In the genomic region with DNA sequence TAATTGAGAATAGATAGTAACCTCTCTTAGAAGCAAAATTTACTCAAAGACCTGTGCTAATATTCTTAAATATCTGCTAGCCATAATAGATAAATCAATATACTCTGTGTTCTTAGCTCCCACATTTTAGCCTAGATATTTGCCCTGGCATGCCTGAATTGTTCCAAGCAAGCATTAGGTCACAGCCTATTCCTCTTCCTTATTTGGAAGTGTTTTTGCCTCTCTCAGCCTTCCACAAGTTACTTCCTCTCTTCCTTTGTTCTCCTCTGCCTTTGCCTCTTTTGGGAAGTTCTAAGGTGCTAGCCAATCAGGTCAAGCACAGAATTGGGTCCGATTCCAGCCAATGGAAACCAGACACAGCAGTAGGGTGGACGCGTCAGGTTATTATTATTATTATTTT, we compare ENCODE assay signal across 8 cellular contexts. TPM values are rescaled to one million over a fixed set of nuclear protein-coding genes. Genes with fewer than 3 reads are reported as not detected.
DNase-seq lines count a peak whose midpoint lies in the region; ATAC-seq, FAIRE-seq and TF ChIP-seq lines count a peak whose summit lies in the region.
"Not testable (repeated sequence)": the region's sequence is repeated elsewhere in the genome, so short reads cannot be mapped to it uniquely, and the experiment has no call there.

No MANE protein-coding gene starts in this region.

- not testable (repeated sequence) for H3K9ac ChIP-seq in BLaER1 treated with 17β-estradiol and CSF1 and Interleukin-3, amounts not matched to agents 10 nM and 100 nM; astrocyte (ENCODE audit: low read length)
- H3K9ac ChIP-seq in mesenchymal stem cell (ENCODE audit: low read length) = peak overlapping the region; percentile 78

- not testable (repeated sequence) for H2BK15ac ChIP-seq in mesenchymal stem cell (ENCODE audit: low read depth, poor library complexity, severe bottlenecking)

- H3K4me3 ChIP-seq in BLaER1 treated with 17β-estradiol and CSF1 and Interleukin-3, amounts not matched to agents 10 nM and 100 nM = peak overlapping the region in 7 of 10 experiments; percentile 75 to 84 (median 77); a peak in 4 of 20 replicates
- H3K4me3 ChIP-seq in astrocyte (ENCODE audit: insufficient read depth, low read depth, low read length) = not testable (repeated sequence)
- peak overlapping the region in 1 of 2 experiments; percentile 64 for H3K4me3 ChIP-seq in mesenchymal stem cell (ENCODE audit: insufficient read depth in 1 of 2, low read depth in 1 of 2, low read length in 2 of 2)
- peak overlapping the region; percentile 68 to 76 for H3K4me3 ChIP-seq in tibial artery

- H3K4ac ChIP-seq in mesenchymal stem cell (ENCODE audit: low read depth in 1 of 2, low read length in 2 of 2) = not testable (repeated sequence)

- H3K27ac Mint-ChIP-seq in activated CD8-positive, alpha-beta T cell treated with anti-CD3 and anti-CD28 coated beads, Interleukin-2, amount 10 ng/mL, durations not matched to agents 7 days and 5 days = peak overlapping the region; percentile 28
- H3K27ac Mint-ChIP-seq in astrocyte (ENCODE audit: unreplicated experiment); osteocyte (ENCODE audit: unreplicated experiment): not testable (repeated sequence)

- intact Hi-C loops in tibial artery (cut with DNase I; ENCODE audit: low total_unique reads) = not testable (repeated sequence)

- not testable (repeated sequence) for ATAC-seq in activated CD8-positive, alpha-beta T cell treated with anti-CD3 and anti-CD28 coated beads, Interleukin-2, amount 10 ng/mL, durations not matched to agents 7 days and 5 days

- 93% methylated on average over 3 of the region's 3 CpGs for WGBS in mesenchymal stem cell

- CTCF ChIA-PET in activated CD8-positive, alpha-beta T cell treated with anti-CD3 and anti-CD28 coated beads, Interleukin-2, amount 10 ng/mL, durations not matched to agents 7 days and 5 days (lab: Charles Lee) = not testable (repeated sequence)

- peaks cover 57% of the 10 kb centered on the region for H3K36me3 Mint-ChIP-seq in activated CD8-positive, alpha-beta T cell treated with anti-CD3 and anti-CD28 coated beads, Interleukin-2, amount 10 ng/mL, durations not matched to agents 7 days and 5 days (ENCODE audit: low read depth)
- H3K36me3 Mint-ChIP-seq in astrocyte (ENCODE audit: low read depth, unreplicated experiment) (peaks cover 19% of the 10 kb centered on the region), osteocyte (ENCODE audit: unreplicated experiment) (peaks cover 26% of the 10 kb centered on the region)

- not testable (repeated sequence) for H4K8ac ChIP-seq in mesenchymal stem cell (ENCODE audit: low read length)

- not testable (repeated sequence) for FAIRE-seq in astrocyte (lab: Jason Lieb, UNC)

- peak overlapping the region; percentile 96 for H3K4me3 Mint-ChIP-seq in activated CD8-positive, alpha-beta T cell treated with anti-CD3 and anti-CD28 coated beads, Interleukin-2, amount 10 ng/mL, durations not matched to agents 7 days and 5 days
- H3K4me3 Mint-ChIP-seq in astrocyte (ENCODE audit: unreplicated experiment) (peak overlapping the region; percentile 66), osteocyte (ENCODE audit: unreplicated experiment) (peak overlapping the region; percentile 93)

- H3K9me3 Mint-ChIP-seq in activated CD8-positive, alpha-beta T cell treated with anti-CD3 and anti-CD28 coated beads, Interleukin-2, amount 10 ng/mL, durations not matched to agents 7 days and 5 days (ENCODE audit: insufficient read depth) = peaks cover 58% of the 10 kb centered on the region
- H3K9me3 Mint-ChIP-seq in astrocyte (ENCODE audit: unreplicated experiment) (peaks cover 31% of the 10 kb centered on the region), osteocyte (ENCODE audit: unreplicated experiment) (peaks cover 23% of the 10 kb centered on the region)

- not testable (repeated sequence) for H2BK5ac ChIP-seq in mesenchymal stem cell (ENCODE audit: low read depth, low read length, poor library complexity, severe bottlenecking)

- H4K20me1 ChIP-seq in BLaER1 treated with 17β-estradiol and CSF1 and Interleukin-3, amounts not matched to agents 10 nM and 100 nM = not testable (repeated sequence)
- H4K20me1 ChIP-seq in astrocyte (ENCODE audit: insufficient read depth, low read length) = peaks cover 33% of the 10 kb centered on the region

- peak overlapping the region in 1 of 11 experiments; percentile 7; a peak in 1 of 22 replicates for H3K4me2 ChIP-seq in BLaER1 treated with 17β-estradiol and CSF1 and Interleukin-3, amounts not matched to agents 10 nM and 100 nM
- not testable (repeated sequence) for H3K4me2 ChIP-seq in astrocyte (ENCODE audit: low read length); mesenchymal stem cell (ENCODE audit: low read length, poor library complexity, severe bottlenecking)

- H3K9me3 ChIP-seq in BLaER1 treated with 17β-estradiol and CSF1 and Interleukin-3, amounts not matched to agents 10 nM and 100 nM (replicated peaks in 1 of 11) = peaks cover 97 to 100% (median 100%) of the 10 kb centered on the region in 11 experiments
- H3K9me3 ChIP-seq in astrocyte (ENCODE audit: insufficient read depth, low read depth, low read length) (peaks cover 16% of the 10 kb centered on the region), mesenchymal stem cell (ENCODE audit: control insufficient read depth, low read length) (peaks cover 48% of the 10 kb centered on the region), tibial artery (peaks cover 0 to 27% (median 10%) of the 10 kb centered on the region in 3 donors)

- not testable (repeated sequence) for H4K91ac ChIP-seq in mesenchymal stem cell (ENCODE audit: low read length)

- H2BK120ac ChIP-seq in mesenchymal stem cell (ENCODE audit: low read depth, low read length) = not testable (repeated sequence)

- not testable (repeated sequence) for H3K27me3 Mint-ChIP-seq in activated CD8-positive, alpha-beta T cell treated with anti-CD3 and anti-CD28 coated beads, Interleukin-2, amount 10 ng/mL, durations not matched to agents 7 days and 5 days (ENCODE audit: low read depth); astrocyte (ENCODE audit: low read depth, unreplicated experiment); osteocyte (ENCODE audit: unreplicated experiment)

- POLR2A ChIA-PET in activated CD8-positive, alpha-beta T cell treated with anti-CD3 and anti-CD28 coated beads, Interleukin-2, amount 10 ng/mL, durations not matched to agents 7 days and 5 days (lab: Charles Lee) = not testable (repeated sequence)

- peaks cover 40% of the 10 kb centered on the region for H3K79me2 ChIP-seq in astrocyte (ENCODE audit: insufficient read depth, low read length)

- not testable (repeated sequence) for H3K18ac ChIP-seq in mesenchymal stem cell (ENCODE audit: low read depth in 1 of 2, low read length in 2 of 2)

- H3K4me1 Mint-ChIP-seq in activated CD8-positive, alpha-beta T cell treated with anti-CD3 and anti-CD28 coated beads, Interleukin-2, amount 10 ng/mL, durations not matched to agents 7 days and 5 days (ENCODE audit: low read depth) = peaks cover 27% of the 10 kb centered on the region
- H3K4me1 Mint-ChIP-seq in astrocyte (ENCODE audit: low read depth, unreplicated experiment) = not testable (repeated sequence)
- H3K4me1 Mint-ChIP-seq in osteocyte (ENCODE audit: unreplicated experiment) = peaks cover 21% of the 10 kb centered on the region

- not testable (repeated sequence) for H2AK5ac ChIP-seq in mesenchymal stem cell (ENCODE audit: low read length, severe bottlenecking)

- H3K79me1 ChIP-seq in mesenchymal stem cell (replicated peaks; ENCODE audit: low read length, poor library complexity, severe bottlenecking) = not testable (repeated sequence)

- not testable (repeated sequence) for TF ChIP-seq CTCF in astrocyte (IDR thresholded peaks at IDR 0.05; ENCODE audit: insufficient read depth, low read depth, low read length); osteocyte (IDR thresholded peaks at IDR 0.05); tibial artery (IDR thresholded peaks at IDR 0.05)

- peaks cover 0 to 12% (median 0%) of the 10 kb centered on the region in 10 experiments; a peak in 4 of 20 replicates for H3K4me1 ChIP-seq in BLaER1 treated with 17β-estradiol and CSF1 and Interleukin-3, amounts not matched to agents 10 nM and 100 nM
- not testable (repeated sequence) for H3K4me1 ChIP-seq in astrocyte (ENCODE audit: insufficient read depth, low read length); mesenchymal stem cell (ENCODE audit: control insufficient read depth, insufficient read depth, low read depth, low read length)
- peaks cover 0 to 34% (median 20%) of the 10 kb centered on the region in 4 donors for H3K4me1 ChIP-seq in tibial artery

- H3K23ac ChIP-seq in mesenchymal stem cell (ENCODE audit: low read length in 2 of 2) = not testable (repeated sequence)

- not testable (repeated sequence) for H3K27me3 ChIP-seq in BLaER1 treated with 17β-estradiol and CSF1 and Interleukin-3, amounts not matched to agents 10 nM and 100 nM; astrocyte (ENCODE audit: insufficient read depth, low read length); mesenchymal stem cell (ENCODE audit: control insufficient read depth in 1 of 2, insufficient read depth in 1 of 2, low read length in 2 of 2); tibial artery

- not testable (repeated sequence) for H2AFZ ChIP-seq in astrocyte (ENCODE audit: low read depth, low read length); mesenchymal stem cell (ENCODE audit: low read depth, low read length)

- DNase-seq in RKO (ENCODE audit: low spot score) (peak; percentile 60), fibroblast of peridontal ligament (ENCODE audit: extremely low read depth) (peak; percentile 22)
- DNase-seq in activated CD8-positive, alpha-beta T cell treated with anti-CD3 and anti-CD28 coated beads, Interleukin-2, amount 10 ng/mL, durations not matched to agents 7 days and 5 days; astrocyte (ENCODE audit: low read depth); mesenchymal stem cell; osteocyte (ENCODE audit: extremely low spot score, unreplicated experiment); tibial artery: not testable (repeated sequence)

- H3K14ac ChIP-seq in mesenchymal stem cell (ENCODE audit: low read length in 2 of 2) = not testable (repeated sequence)

- H3K36me3 ChIP-seq in BLaER1 treated with 17β-estradiol and CSF1 and Interleukin-3, amounts not matched to agents 10 nM and 100 nM = peaks cover 24 to 43% (median 27%) of the 10 kb centered on the region in 11 experiments
- H3K36me3 ChIP-seq in astrocyte (ENCODE audit: insufficient read depth, low read length) (peaks cover 10% of the 10 kb centered on the region), mesenchymal stem cell (ENCODE audit: control insufficient read depth in 1 of 2, insufficient read depth in 2 of 2, low read depth in 1 of 2, low read length in 2 of 2) (peaks cover 9 to 22% of the 10 kb centered on the region in 2 experiments), tibial artery (peaks cover 7 to 18% (median 14%) of the 10 kb centered on the region in 3 donors)

- H3K27ac ChIP-seq in BLaER1 treated with 17β-estradiol and CSF1 and Interleukin-3, amounts not matched to agents 10 nM and 100 nM = peak overlapping the region in 4 of 11 experiments; percentile 13 to 64 (median 32); a peak in 4 of 22 replicates
- H3K27ac ChIP-seq in astrocyte (ENCODE audit: low read depth, low read length); mesenchymal stem cell (ENCODE audit: low read length, poor library complexity, severe bottlenecking): not testable (repeated sequence)
- H3K27ac ChIP-seq in tibial artery = peak overlapping the region; percentile 78 to 80

- H2BK12ac ChIP-seq in mesenchymal stem cell (ENCODE audit: low read length in 2 of 2) = not testable (repeated sequence)

RNA-seq across cellular contexts. Expression of a gene that starts 0.9 kb away (rescaled TPM):
- total RNA-seq in activated CD8-positive, alpha-beta T cell treated with anti-CD3 and anti-CD28 coated beads, Interleukin-2, amount 10 ng/mL, durations not matched to agents 7 days and 5 days = 10 to 100 TPM; 26.2 to 28.0 TPM
- total RNA-seq in astrocyte = 37.8 and 38.0 TPM in 2 replicates
- polyA plus RNA-seq in mesenchymal stem cell (2013, experiment 1 of 2) = 7.9 TPM
- 7.8 TPM for polyA plus RNA-seq in mesenchymal stem cell (2013, experiment 2 of 2)
- total RNA-seq in osteocyte = 24.9 and 26.2 TPM in 2 replicates

RNA-seq across cellular contexts. Expression of a gene that starts 43.3 kb away (rescaled TPM):
- 1 to 10 TPM; 6.2 to 8.4 TPM for total RNA-seq in activated CD8-positive, alpha-beta T cell treated with anti-CD3 and anti-CD28 coated beads, Interleukin-2, amount 10 ng/mL, durations not matched to agents 7 days and 5 days
- total RNA-seq in astrocyte (13.1 and 14.7 TPM in 2 replicates), osteocyte (15.0 and 16.5 TPM in 2 replicates)
- 4.8 TPM for polyA plus RNA-seq in mesenchymal stem cell (2013, experiment 1 of 2)
- 4.6 TPM for polyA plus RNA-seq in mesenchymal stem cell (2013, experiment 2 of 2)

RNA-seq across cellular contexts. Expression of a gene that starts 47.8 kb away (rescaled TPM):
- total RNA-seq in activated CD8-positive, alpha-beta T cell treated with anti-CD3 and anti-CD28 coated beads, Interleukin-2, amount 10 ng/mL, durations not matched to agents 7 days and 5 days = 10 to 100 TPM; 15.6 to 16.0 TPM
- total RNA-seq in astrocyte (17.7 and 22.9 TPM in 2 replicates), osteocyte (11.5 and 12.5 TPM in 2 replicates)
- polyA plus RNA-seq in mesenchymal stem cell (2013, experiment 1 of 2) = 4.7 TPM
- 4.9 TPM for polyA plus RNA-seq in mesenchymal stem cell (2013, experiment 2 of 2)
